Comparison of ENCODE assay signal across 17 cellular contexts in the genomic region with DNA sequence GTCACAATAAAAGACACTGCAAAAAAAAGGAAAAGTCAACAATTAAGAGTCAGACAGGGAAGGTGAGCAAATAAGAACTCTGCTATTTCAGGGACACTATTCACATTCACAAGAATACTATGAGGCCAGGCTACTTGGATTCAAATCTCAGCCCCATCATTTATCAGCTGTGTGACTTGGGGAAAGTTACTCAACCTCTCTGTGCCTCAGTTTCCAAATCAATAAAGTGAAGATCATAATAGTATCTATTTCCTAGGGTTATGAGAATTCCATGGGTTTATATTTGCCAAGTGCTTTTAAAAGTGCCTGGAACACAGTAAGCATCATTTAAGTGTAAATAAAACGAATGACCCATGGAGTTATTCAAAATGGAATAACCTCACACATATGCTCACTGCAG. TPM values are rescaled to one million over a fixed set of nuclear protein-coding genes. Genes with fewer than 3 reads are reported as not detected.
DNase-seq lines count a peak whose midpoint lies in the region; ATAC-seq, FAIRE-seq and TF ChIP-seq lines count a peak whose summit lies in the region.
"Had no signal": no experiment of that assay in that cellular context is flagged by ENCODE, and none has a peak within 500 bp of the region (broad histone marks: within the 10 kb centered on the region; RNA-seq: fewer than 3 reads in every experiment).

No MANE protein-coding gene starts in this region.

- no peaks in the 10 kb centered on the region for H4K20me1 ChIP-seq in HepG2 (ENCODE audit: insufficient read depth, low read length)
- H4K20me1 ChIP-seq in mammary epithelial cell (ENCODE audit: insufficient read depth, low read length): no peaks in the 10 kb centered on the region

- H3K79me2 ChIP-seq in HepG2 (ENCODE audit: insufficient read depth, low read length) (no peaks in the 10 kb centered on the region), mammary epithelial cell (ENCODE audit: insufficient read depth, low read length) (no peaks in the 10 kb centered on the region)

- no peak for TF ChIP-seq CTCF in HepG2 (CRISPR knock-in tag; IDR thresholded peaks at IDR 0.05)
- TF ChIP-seq CTCF in right lobe of liver (IDR thresholded peaks at IDR 0.05): no peak
- no peak for TF ChIP-seq CTCF in mammary epithelial cell (conservative IDR thresholded peaks at IDR 0.05 in 1 of 2, IDR thresholded peaks at IDR 0.05 in 1 of 2; ENCODE audit: extremely low read depth in 1 of 2, insufficient read depth in 1 of 2, low read depth in 1 of 2, low read length in 2 of 2)
- no peak for TF ChIP-seq CTCF in nephron (IDR thresholded peaks at IDR 0.05; ENCODE audit: unreplicated experiment in 3 of 3)

- no peak overlapping the region for H3K4me3 Mint-ChIP-seq in nephron
- H3K4me3 Mint-ChIP-seq: activated naive CD4-positive, alpha-beta T cell treated with anti-CD3 and anti-CD28 coated beads, Interleukin-2, amount 10 ng/mL, durations not matched to agents 7 days and 5 days; IgD-negative memory B cell; naive thymus-derived CD4-positive, alpha-beta T cell had no signal

- H3K36me3 ChIP-seq in HepG2 (replicated peaks in 1 of 2; ENCODE audit: control insufficient read depth in 1 of 2, insufficient read depth in 2 of 2, low read length in 2 of 2): no peaks in the 10 kb centered on the region
- H3K36me3 ChIP-seq in right lobe of liver: no peaks in the 10 kb centered on the region
- H3K36me3 ChIP-seq in mammary epithelial cell (ENCODE audit: insufficient read depth, low read length): peaks cover 3% of the 10 kb centered on the region

- peak overlapping the region; percentile 2 to 18 (median 11) for H3K27ac Mint-ChIP-seq in nephron
- H3K27ac Mint-ChIP-seq: activated naive CD4-positive, alpha-beta T cell treated with anti-CD3 and anti-CD28 coated beads, Interleukin-2, amount 10 ng/mL, durations not matched to agents 7 days and 5 days; IgD-negative memory B cell had no signal

- CTCF ChIA-PET in HepG2 (lab: Yijun Ruan, JAX; ENCODE audit: low intra/inter-chr PET ratio, low total read pairs): interaction anchor here (2.2 to 4.1 kb wide), 2 partner anchors 184 to 199 kb away, joined by 28 to 40 read pairs; no protein-coding TSS in a partner anchor
- CTCF ChIA-PET in mammary epithelial cell (lab: Charles Lee; ENCODE audit: low non-redundant PET): interaction anchor here (0.6 to 1.0 kb wide), 5 partner anchors 39 to 200 kb away, joined by 3 to 14 read pairs (median 4); partner anchors contain the start of gene GRAMD2B

- no peak for TF ChIP-seq POLR2A in HepG2 (IDR thresholded peaks at IDR 0.05; ENCODE audit: insufficient read depth in 1 of 2, low read depth in 2 of 2, low read length in 2 of 2)
- no peak for TF ChIP-seq POLR2A in right lobe of liver (IDR thresholded peaks at IDR 0.05)

- dilution Hi-C loops in mammary epithelial cell (cut with HindIII; ENCODE audit: low sequenced_read_pairs): no loop called here

- TF ChIP-seq RAD21 in HepG2 (CRISPR knock-in tag; IDR thresholded peaks at IDR 0.05): no peak

- H3K27me3 Mint-ChIP-seq in nephron (ENCODE audit: low read depth): peaks cover 4% of the 10 kb centered on the region
- H3K27me3 Mint-ChIP-seq: IgD-negative memory B cell had no signal

- H3K9ac ChIP-seq in HepG2 (ENCODE audit: insufficient read depth, low read depth, low read length) (no peak overlapping the region), mammary epithelial cell (ENCODE audit: insufficient read depth, low read length) (no peak overlapping the region)

- no peak for FAIRE-seq in HepG2 (lab: Jason Lieb, UNC)

- H2AFZ ChIP-seq in HepG2 (ENCODE audit: low read length) (no peak overlapping the region), mammary epithelial cell (ENCODE audit: low read depth, low read length) (no peak overlapping the region)

- peak overlapping the region; percentile 36; the same call in 1 of the 2 replicates for H3K4me2 ChIP-seq in HepG2 (ENCODE audit: low read depth, low read length)
- H3K4me2 ChIP-seq in mammary epithelial cell (ENCODE audit: insufficient read depth, low read depth, low read length): no peak overlapping the region

- H3K9me3 Mint-ChIP-seq in nephron: no peaks in the 10 kb centered on the region
- H3K9me3 Mint-ChIP-seq: activated naive CD4-positive, alpha-beta T cell treated with anti-CD3 and anti-CD28 coated beads, Interleukin-2, amount 10 ng/mL, durations not matched to agents 7 days and 5 days; IgD-negative memory B cell had no signal

- POLR2A ChIA-PET in HepG2 (lab: Yijun Ruan, JAX): interaction anchor here (1.5 kb wide), 1 partner anchor 167 kb away, joined by 4 read pairs; no protein-coding TSS in a partner anchor

- DNase-seq in HepG2 (ENCODE audit: low spot score): no peak
- DNase-seq in right lobe of liver: no peak
- no peak for DNase-seq in mammary epithelial cell
- no peak for DNase-seq in activated effector memory CD4-positive, alpha-beta T cell treated with anti-CD3 and anti-CD28 coated beads, Interleukin-2, amount 50 U/mL, for 16 hours
- no peak for DNase-seq in HuH-7 (ENCODE audit: low spot score)
- DNase-seq in NCI-H2081 treated with DMSO at 0.1 percent for 48 hours (lab: John Stamatoyannopoulos, UW): no peak
- DNase-seq: activated CD4-positive, alpha-beta T cell treated with anti-CD3 and anti-CD28 coated beads, Interleukin-2, amount 50 U/mL, for 48 hours; psoas muscle had no signal

- intact Hi-C loops in HepG2 (cut with micrococcal nuclease; ENCODE audit: unreplicated experiment): loop anchor here (5.0 kb wide), 1 partner anchor 46 kb away; no protein-coding TSS in a partner anchor
- intact Hi-C loops in right lobe of liver (cut with DNase I): loop anchor here in 1 of 2 donors (10.0 kb wide), 1 partner anchor 194 kb away; no protein-coding TSS in a partner anchor
- intact Hi-C loops in mammary epithelial cell (cut with micrococcal nuclease): loop anchor here (2.0 to 5.0 kb wide), 5 partner anchors 38 to 306 kb away; no protein-coding TSS in a partner anchor

- 86% methylated on average over 1 of the region's 1 CpG for WGBS in HepG2 (ENCODE audit: low lambda C conversion rate)
- WGBS in right lobe of liver (ENCODE audit: insufficient coverage, low coverage, low lambda C conversion rate, missing lambda C conversion rate): 56% methylated on average over 1 of the region's 1 CpG
- WGBS in mammary epithelial cell (ENCODE audit: low coverage, missing lambda C conversion rate): 67% methylated on average over 1 of the region's 1 CpG

- H3K27ac ChIP-seq in HepG2 (ENCODE audit: extremely low read length, insufficient read depth, low read length): peak overlapping the region; percentile 50
- H3K27ac ChIP-seq in right lobe of liver: no peak overlapping the region
- peak overlapping the region; percentile 63 for H3K27ac ChIP-seq in mammary epithelial cell (ENCODE audit: insufficient read depth, low read depth, low read length)
- H3K27ac ChIP-seq: C4-2B, psoas muscle, testis had no signal

- TF ChIP-seq EP300 in HepG2 (IDR thresholded peaks at IDR 0.05; ENCODE audit: low read depth in 2 of 2, low read length in 2 of 2): no peak
- no peak for TF ChIP-seq EP300 in HepG2 (CRISPR knock-in tag; IDR thresholded peaks at IDR 0.05; ENCODE audit: borderline replicate concordance)

- H3K4me1 Mint-ChIP-seq in nephron: peaks cover 6% of the 10 kb centered on the region
- H3K4me1 Mint-ChIP-seq: activated naive CD4-positive, alpha-beta T cell treated with anti-CD3 and anti-CD28 coated beads, Interleukin-2, amount 10 ng/mL, durations not matched to agents 7 days and 5 days had no signal

- H3K4me1 ChIP-seq in HepG2 (ENCODE audit: insufficient read depth, low read length): peaks cover 23% of the 10 kb centered on the region
- peaks cover 0 to 19% (median 8%) of the 10 kb centered on the region in 4 donors for H3K4me1 ChIP-seq in right lobe of liver
- H3K4me1 ChIP-seq in mammary epithelial cell (ENCODE audit: insufficient read depth, low read length): peaks cover 12% of the 10 kb centered on the region
- H3K4me1 ChIP-seq: psoas muscle had no signal

- H3K4me3 ChIP-seq in HepG2 (replicated peaks in 1 of 3; ENCODE audit: insufficient read depth in 1 of 3, low read depth in 2 of 3, low read length in 3 of 3) (no peak overlapping the region), right lobe of liver (no peak overlapping the region), mammary epithelial cell (replicated peaks in 1 of 3; ENCODE audit: insufficient read depth in 1 of 3, low read depth in 2 of 3, low read length in 3 of 3) (no peak overlapping the region)
- H3K4me3 ChIP-seq: coronary artery, lung, psoas muscle had no signal

- no peaks in the 10 kb centered on the region for H3K9me3 ChIP-seq in HepG2 (ENCODE audit: low read length)
- H3K9me3 ChIP-seq in right lobe of liver: no peaks in the 10 kb centered on the region
- no peaks in the 10 kb centered on the region for H3K9me3 ChIP-seq in mammary epithelial cell (replicated peaks; ENCODE audit: insufficient read depth, low read length)
- H3K9me3 ChIP-seq: psoas muscle, testis had no signal

- H3K36me3 Mint-ChIP-seq in nephron (ENCODE audit: low read depth): peaks cover 5% of the 10 kb centered on the region
- H3K36me3 Mint-ChIP-seq: activated naive CD4-positive, alpha-beta T cell treated with anti-CD3 and anti-CD28 coated beads, Interleukin-2, amount 10 ng/mL, durations not matched to agents 7 days and 5 days; IgD-negative memory B cell; naive thymus-derived CD4-positive, alpha-beta T cell had no signal

- BruUV-seq in HepG2 (replicated peaks; lab: Mats Ljungman, UMichigan) (no TSS peak), mammary epithelial cell (replicated peaks; lab: Mats Ljungman, UMichigan) (no TSS peak)

- in situ Hi-C loops in HepG2 (cut with HindIII; ENCODE audit: extremely low pct_ligation_motif_present, low pct_unique_long_range_greater_than_20kb): loop anchor here (5.0 kb wide), 1 partner anchor 186 kb away; no protein-coding TSS in a partner anchor
- in situ Hi-C loops in mammary epithelial cell (cut with MboI; ENCODE audit: low sequenced_read_pairs in 2 of 2): loop anchor here (5.0 kb wide), 2 partner anchors 186 to 196 kb away; no protein-coding TSS in a partner anchor

- ATAC-seq in HepG2: no peak
- ATAC-seq in right lobe of liver: no peak
- ATAC-seq in HG03095 (IDR thresholded peaks at IDR 0.05; ENCODE audit: unreplicated experiment): no peak

- no peaks in the 10 kb centered on the region; a peak in 1 of 5 replicates for H3K27me3 ChIP-seq in HepG2 (ENCODE audit: control insufficient read depth in 1 of 2, insufficient read depth in 2 of 2, low read length in 2 of 2)
- no peaks in the 10 kb centered on the region for H3K27me3 ChIP-seq in right lobe of liver
- H3K27me3 ChIP-seq in mammary epithelial cell (ENCODE audit: insufficient read depth, low read length): no peaks in the 10 kb centered on the region
- H3K27me3 ChIP-seq: testis had no signal

RNA-seq across cellular contexts. Expression of gene ALDH7A1, which starts 56.4 kb away (rescaled TPM):
- total RNA-seq in HepG2 (2016; rRNA removed; fragmentation: Illumina TruSeq; extraction: Trizol) (69.0 and 132 TPM in 2 replicates), right lobe of liver (100 to 1,000 TPM in 2 of 6 experiments, 10 to 100 TPM in 4; 23.0 to 142 (median 96.7) TPM), mammary epithelial cell (100 to 1,000 TPM in 1 of 2 donors, 10 to 100 TPM in 1; 48.2 to 137 TPM)
- total RNA-seq in HepG2 (2016; cell fraction: cytosol; rRNA removed; fragmentation: Illumina TruSeq; extraction: Trizol; ENCODE audit: low read depth): 25.5 and 27.2 TPM in 2 replicates
- total RNA-seq in HepG2 (2016; cell fraction: insoluble cytoplasmic fraction; rRNA removed; fragmentation: Illumina TruSeq; extraction: Trizol): 68.9 and 140 TPM in 2 replicates
- total RNA-seq in HepG2 (2016; cell fraction: membrane; rRNA removed; fragmentation: Illumina TruSeq; extraction: Trizol): 30.4 and 36.0 TPM in 2 replicates
- 88.1 and 94.1 TPM in 2 replicates for total RNA-seq in HepG2 (2016; cell fraction: nucleus; rRNA removed; fragmentation: Illumina TruSeq; extraction: Trizol)
- polyA plus RNA-seq in HepG2 (2011; rRNA removed) (64.5 and 100 TPM in 2 replicates), mammary epithelial cell (107 TPM)
- polyA plus RNA-seq in HepG2 (2011; cell fraction: cytosol; rRNA removed): 60.2 and 62.6 TPM in 2 replicates
- 25.1 and 27.1 TPM in 2 replicates for polyA plus RNA-seq in HepG2 (2011; cell fraction: nucleus; rRNA removed)
- polyA plus RNA-seq in HepG2 (2012): 63.1 and 161 TPM in 2 replicates
- polyA plus RNA-seq in HepG2 (2016; cell fraction: cytosol; fragmentation: Illumina TruSeq; extraction: Trizol; ENCODE audit: low read depth): 22.7 and 28.6 TPM in 2 replicates
- polyA plus RNA-seq in HepG2 (2016; cell fraction: insoluble cytoplasmic fraction; fragmentation: Illumina TruSeq; extraction: Trizol; ENCODE audit: low read depth): 290 TPM in 2 replicates
- 35.9 and 40.2 TPM in 2 replicates for polyA plus RNA-seq in HepG2 (2016; cell fraction: membrane; fragmentation: Illumina TruSeq; extraction: Trizol; ENCODE audit: low read depth)
- polyA plus RNA-seq in HepG2 (2016; cell fraction: nucleus; fragmentation: Illumina TruSeq; extraction: Trizol; ENCODE audit: insufficient read depth, low read depth): 144 and 152 TPM in 2 replicates
- 96.9 and 101 TPM in 2 replicates for polyA minus RNA-seq in HepG2 (2011; rRNA and poly(A)+ RNA removed; ENCODE audit: low replicate concordance)
- polyA minus RNA-seq in HepG2 (2011; cell fraction: cytosol; rRNA and poly(A)+ RNA removed): 31.7 and 41.1 TPM in 2 replicates
- polyA minus RNA-seq in HepG2 (2011; cell fraction: nucleus; rRNA and poly(A)+ RNA removed): 61.4 and 63.3 TPM in 2 replicates
- 97.8 TPM for polyA minus RNA-seq in mammary epithelial cell

Comparison
In these comparisons a context has a peak if more than half of its experiments do, and no peak if none do; other contexts are left out.
1. H3K27ac ChIP-seq: peak in HepG2 (single experiment) and mammary epithelial cell (single experiment); none in right lobe of liver (0 of 3).